Comparison of ENCODE assay signal across 8 cellular contexts in genomic region chr21:29299906-29300546, GRCh38.
DNase-seq lines count a peak whose midpoint lies in the region; ATAC-seq, FAIRE-seq and TF ChIP-seq lines count a peak whose summit lies in the region.

No MANE protein-coding gene starts in this region.

- peaks cover 6% of the 10 kb centered on the region for H3K27me3 Mint-ChIP-seq in activated T-cell treated with anti-CD3 and anti-CD28 coated beads, Interleukin-2, amount 50 U/mL, for 24 hours
- no peaks in the 10 kb centered on the region for H3K27me3 Mint-ChIP-seq in nephron (ENCODE audit: low read depth)

- ATAC-seq in GM21526 (IDR thresholded peaks at IDR 0.05; ENCODE audit: low FRiP score, unreplicated experiment): peak; percentile 45

- H3K9ac ChIP-seq in OCI-LY3 (ENCODE audit: low read length): peak overlapping the region; percentile 95

- peaks cover 43% of the 10 kb centered on the region for H4K20me1 ChIP-seq in OCI-LY3 (ENCODE audit: insufficient read depth, low read length)

- intact Hi-C loops in tibial artery (cut with DNase I; ENCODE audit: low total_unique reads): loop anchor here (5.0 to 10.0 kb wide), 3 partner anchors 47 to 213 kb away; no protein-coding TSS in a partner anchor

- TF ChIP-seq CTCF in OCI-LY3 (IDR thresholded peaks at IDR 0.05; ENCODE audit: low read depth, low read length) (no peak), fibroblast of pulmonary artery (IDR thresholded peaks at IDR 0.05; ENCODE audit: low read length, missing control alignments) (no peak), nephron (IDR thresholded peaks at IDR 0.05; ENCODE audit: unreplicated experiment in 3 of 3) (no peak), tibial artery (IDR thresholded peaks at IDR 0.05) (no peak)

- H3K27me3 ChIP-seq in OCI-LY3 (ENCODE audit: low read depth, low read length): no peaks in the 10 kb centered on the region
- H3K27me3 ChIP-seq in tibial artery: no peaks in the 10 kb centered on the region

- peak overlapping the region; percentile 86 for H3K4me2 ChIP-seq in OCI-LY3 (ENCODE audit: low read length)

- peaks cover 19% of the 10 kb centered on the region for H3K36me3 Mint-ChIP-seq in activated T-cell treated with anti-CD3 and anti-CD28 coated beads, Interleukin-2, amount 50 U/mL, for 24 hours (ENCODE audit: low read depth)
- peaks cover 9% of the 10 kb centered on the region for H3K36me3 Mint-ChIP-seq in nephron (ENCODE audit: low read depth)

- peaks cover 4% of the 10 kb centered on the region; the same call in 1 of the 2 replicates for H3K9me3 ChIP-seq in OCI-LY3 (ENCODE audit: insufficient read depth, low read length)
- H3K9me3 ChIP-seq in tibial artery: no peaks in the 10 kb centered on the region

- peaks cover 12% of the 10 kb centered on the region for H3K9me3 Mint-ChIP-seq in activated T-cell treated with anti-CD3 and anti-CD28 coated beads, Interleukin-2, amount 50 U/mL, for 24 hours
- peaks cover 11% of the 10 kb centered on the region for H3K9me3 Mint-ChIP-seq in nephron

- H3K4me3 Mint-ChIP-seq in activated T-cell treated with anti-CD3 and anti-CD28 coated beads, Interleukin-2, amount 50 U/mL, for 24 hours: peak overlapping the region; percentile 84
- peak overlapping the region; percentile 85 to 93 (median 92) for H3K4me3 Mint-ChIP-seq in nephron

- H3K4me3 ChIP-seq in OCI-LY3 (ENCODE audit: low read length) (peak overlapping the region; percentile 93), fibroblast of pulmonary artery (replicated peaks; ENCODE audit: low read depth, low read length) (peak overlapping the region; percentile 95), tibial artery (peak overlapping the region; percentile 83 to 86)

- H2AFZ ChIP-seq in OCI-LY3 (ENCODE audit: low read depth, low read length): no peak overlapping the region

- peaks cover 63% of the 10 kb centered on the region for H3K79me2 ChIP-seq in OCI-LY3 (ENCODE audit: low read length)

- no peak for FAIRE-seq in HTR-8/SVneo (lab: Jason Lieb, UNC)

- peaks cover 67% of the 10 kb centered on the region for H3K4me1 ChIP-seq in OCI-LY3 (ENCODE audit: low read length)
- H3K4me1 ChIP-seq in tibial artery: peaks cover 0 to 59% (median 28%) of the 10 kb centered on the region in 4 donors

- H3K36me3 ChIP-seq in OCI-LY3 (replicated peaks; ENCODE audit: low read depth, low read length): peaks cover 25% of the 10 kb centered on the region
- H3K36me3 ChIP-seq in tibial artery: no peaks in the 10 kb centered on the region

- DNase-seq in DMS53 treated with DMSO at 0.1 percent for 48 hours (lab: John Stamatoyannopoulos, UW; ENCODE audit: unreplicated experiment) (peak; percentile 70), HTR-8/SVneo (ENCODE audit: insufficient read length, low spot score) (peak; percentile 48), fibroblast of pulmonary artery (ENCODE audit: low read depth) (peak; percentile 85), tibial artery (peak; percentile 70)
- peak; percentile 60 for DNase-seq in activated T-cell treated with anti-CD3 and anti-CD28 coated beads, Interleukin-2, amount 50 U/mL, for 24 hours

- peak overlapping the region; percentile 89 for H3K27ac ChIP-seq in OCI-LY3 (ENCODE audit: low read length)
- H3K27ac ChIP-seq in tibial artery: peak overlapping the region; percentile 84 to 96

- H3K27ac Mint-ChIP-seq in activated T-cell treated with anti-CD3 and anti-CD28 coated beads, Interleukin-2, amount 50 U/mL, for 24 hours: peak overlapping the region; percentile 95
- H3K27ac Mint-ChIP-seq in nephron: peak overlapping the region; percentile 58 to 90 (median 86)

- H3K4me1 Mint-ChIP-seq in activated T-cell treated with anti-CD3 and anti-CD28 coated beads, Interleukin-2, amount 50 U/mL, for 24 hours (ENCODE audit: low read depth): peaks cover 75% of the 10 kb centered on the region
- H3K4me1 Mint-ChIP-seq in nephron: peaks cover 49% of the 10 kb centered on the region

Comparison
In these comparisons a context has a peak if more than half of its experiments do, and no peak if none do; other contexts are left out.
1. Peak in every context shown above with its lines: DNase-seq, ATAC-seq, H3K4me3 ChIP-seq and H3K27ac ChIP-seq.